In genomic region chr2:96756788-96757476, GRCh38 we compare ENCODE assay signal across 1 cellular context.
A peak's percentile ranks its signal among the peaks of the same experiment; 100 is the strongest.
TF ChIP-seq lines count a peak whose summit lies in the region.

No MANE protein-coding gene starts in this region.

TF ChIP-seq in K562, 482 proteins besides CTCF, POLR2A, EP300 and RAD21:
- no peak for TF ChIP-seq CBFB (CRISPR knock-in tag; IDR thresholded peaks at IDR 0.05)
- TF ChIP-seq ZNF316 (IDR thresholded peaks at IDR 0.05), result peak; percentile 40; the same call in 1 of the 2 replicates
- peak; percentile 32; the same call in 1 of the 2 replicates for TF ChIP-seq MAFG (tag; conservative IDR thresholded peaks at IDR 0.05)
- peak; percentile 26; the same call in 1 of the 2 replicates for TF ChIP-seq C11orf30 (IDR thresholded peaks at IDR 0.05; ENCODE audit: low read depth)
